1 cellular context compared by ENCODE assay signal in genomic region chr22:23157560-23158515, GRCh38.
A peak's percentile ranks its signal among the peaks of the same experiment; 100 is the strongest.
TF ChIP-seq lines count a peak whose summit lies in the region.

No MANE protein-coding gene starts in this region.

TF ChIP-seq in HepG2, 621 proteins besides CTCF, POLR2A, EP300 and RAD21 (continued from another document and continues in another):
- TF ChIP-seq ZNF670 (CRISPR knock-in tag; IDR thresholded peaks at IDR 0.05; ENCODE audit: borderline replicate concordance), result 0 out of 2 replicates have a peak, but pooled peaks have one; percentile 44
- TF ChIP-seq PLRG1 (conservative IDR thresholded peaks at IDR 0.05), result no peak
- no peak for TF ChIP-seq ZNF34 (CRISPR knock-in tag; IDR thresholded peaks at IDR 0.05; ENCODE audit: borderline replicate concordance)
- no peak for TF ChIP-seq ZFP36L2 (CRISPR knock-in tag; IDR thresholded peaks at IDR 0.05)
- TF ChIP-seq PATZ1 (CRISPR knock-in tag; IDR thresholded peaks at IDR 0.05), result peak; percentile 67
- no peak for TF ChIP-seq TOE1 (CRISPR knock-in tag; IDR thresholded peaks at IDR 0.05)
- TF ChIP-seq ZNF18 (CRISPR knock-in tag; IDR thresholded peaks at IDR 0.05; ENCODE audit: insufficient replicate concordance), result peak; percentile 58
- 0 out of 2 replicates have a peak, but pooled peaks have one; percentile 34 for TF ChIP-seq HDAC1 (CRISPR knock-in tag; IDR thresholded peaks at IDR 0.05)
- 0 out of 2 replicates have a peak, but pooled peaks have one; percentile 48 for TF ChIP-seq ZNF333 (CRISPR knock-in tag; IDR thresholded peaks at IDR 0.05; ENCODE audit: borderline replicate concordance)
- TF ChIP-seq IRF9 (CRISPR knock-in tag; IDR thresholded peaks at IDR 0.05; ENCODE audit: borderline replicate concordance), result 0 out of 2 replicates have a peak, but pooled peaks have one; percentile 53
- no peak for TF ChIP-seq ZNF7 (CRISPR knock-in tag; IDR thresholded peaks at IDR 0.05)
- peak; percentile 28; the same call in 1 of the 2 replicates for TF ChIP-seq ZNF460 (CRISPR knock-in tag; IDR thresholded peaks at IDR 0.05; ENCODE audit: borderline replicate concordance)
- TF ChIP-seq PAX8 (CRISPR knock-in tag; IDR thresholded peaks at IDR 0.05; ENCODE audit: borderline replicate concordance), result no peak
- TF ChIP-seq RNF219 (CRISPR knock-in tag; IDR thresholded peaks at IDR 0.05), result no peak
- TF ChIP-seq ZNF501 (CRISPR knock-in tag; IDR thresholded peaks at IDR 0.05), result peak; percentile 43; the same call in 1 of the 2 replicates
- peak; percentile 90 for TF ChIP-seq ZNF687 (CRISPR knock-in tag; IDR thresholded peaks at IDR 0.05)
- TF ChIP-seq MED1 (CRISPR knock-in tag; IDR thresholded peaks at IDR 0.05), result peak; percentile 17; the same call in 1 of the 2 replicates
- no peak for TF ChIP-seq MAFF (IDR thresholded peaks at IDR 0.05; ENCODE audit: low read depth, low read length)
- no peak for TF ChIP-seq LCORL (IDR thresholded peaks at IDR 0.05)
- peak; percentile 67 for TF ChIP-seq LCORL (CRISPR knock-in tag; IDR thresholded peaks at IDR 0.05)
- TF ChIP-seq SPEN (CRISPR knock-in tag; IDR thresholded peaks at IDR 0.05; ENCODE audit: low read depth), result 0 out of 2 replicates have a peak, but pooled peaks have one; percentile 14
- no peak for TF ChIP-seq ZGPAT (CRISPR knock-in tag; IDR thresholded peaks at IDR 0.05)
- TF ChIP-seq TERF1 (CRISPR knock-in tag; IDR thresholded peaks at IDR 0.05), result no peak
- TF ChIP-seq ZNF777 (CRISPR knock-in tag; IDR thresholded peaks at IDR 0.05), result no peak
- 0 out of 2 replicates have a peak, but pooled peaks have one; percentile 30 for TF ChIP-seq MXD4 (CRISPR knock-in tag; IDR thresholded peaks at IDR 0.05)
- 0 out of 2 replicates have a peak, but pooled peaks have one; percentile 32 for TF ChIP-seq ZBTB43 (CRISPR knock-in tag; conservative IDR thresholded peaks at IDR 0.05)
- no peak for TF ChIP-seq KMT2B (CRISPR knock-in tag; IDR thresholded peaks at IDR 0.05)
- 0 out of 2 replicates have a peak, but pooled peaks have one; percentile 13 for TF ChIP-seq ZFP91 (CRISPR knock-in tag; IDR thresholded peaks at IDR 0.05; ENCODE audit: borderline replicate concordance)
- peak; percentile 77 for TF ChIP-seq NR2C2 (CRISPR knock-in tag; IDR thresholded peaks at IDR 0.05; ENCODE audit: borderline replicate concordance)
- no peak for TF ChIP-seq ZNF580 (CRISPR knock-in tag; IDR thresholded peaks at IDR 0.05; ENCODE audit: borderline replicate concordance, low read depth)
- TF ChIP-seq KAT8 (CRISPR knock-in tag; IDR thresholded peaks at IDR 0.05), result no peak
- TF ChIP-seq RERE (CRISPR knock-in tag; IDR thresholded peaks at IDR 0.05; ENCODE audit: low read depth), result no peak
